Comparison of ENCODE assay signal across 8 cellular contexts in the genomic region with DNA sequence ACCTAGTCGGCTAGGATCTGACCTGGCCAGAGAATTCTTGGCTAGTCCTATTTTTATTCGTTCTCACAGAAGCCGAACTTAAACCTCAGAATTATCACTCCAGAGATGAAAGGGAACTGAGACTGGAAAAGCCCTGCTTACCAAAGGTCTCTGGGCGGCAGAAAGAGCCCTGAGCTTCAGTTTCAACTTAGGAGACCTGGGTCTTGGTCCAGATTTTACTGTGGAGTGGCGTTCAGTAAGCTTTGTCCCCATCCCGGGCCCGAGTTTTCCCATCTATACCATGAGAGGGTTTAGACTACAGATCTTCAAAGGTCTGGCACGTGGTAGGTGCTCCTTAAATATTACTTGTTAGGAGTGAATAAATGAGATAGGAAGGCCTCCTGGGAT. TPM values are rescaled to one million over a fixed set of nuclear protein-coding genes. Genes with fewer than 3 reads are reported as not detected.
A peak's percentile ranks its signal among the peaks of the same experiment; 100 is the strongest.
DNase-seq lines count a peak whose midpoint lies in the region; ATAC-seq, FAIRE-seq and TF ChIP-seq lines count a peak whose summit lies in the region.

No MANE protein-coding gene starts in this region.

- peaks cover 18% of the 10 kb centered on the region; the same call in 1 of the 2 replicates for H3F3A ChIP-seq in PC-9 (ENCODE audit: insufficient read depth, low read depth)

- CTCF ChIA-PET in PC-9 (lab: Charles Lee): interaction anchor here (0.6 to 1.0 kb wide), 3 partner anchors 60 to 258 kb away, joined by 3 to 9 read pairs (median 3); no protein-coding TSS in a partner anchor
- CTCF ChIA-PET in endothelial cell of umbilical vein (lab: Charles Lee): interaction anchor here (0.9 to 2.2 kb wide), 10 partner anchors 14 to 259 kb away, joined by 3 to 16 read pairs (median 4); a partner anchor contains a TSS

- H3K4me2 ChIP-seq in BLaER1 treated with 17β-estradiol and CSF1 and Interleukin-3, amounts not matched to agents 10 nM and 100 nM: peak overlapping the region; percentile 82 to 98 (median 89)
- H3K4me2 ChIP-seq in PC-9 (peak overlapping the region; percentile 84), endothelial cell of umbilical vein (ENCODE audit: insufficient read depth, low read length) (peak overlapping the region; percentile 96)

- TF ChIP-seq CTCF in PC-9 (conservative IDR thresholded peaks at IDR 0.05): no peak
- TF ChIP-seq CTCF in endothelial cell of umbilical vein (IDR thresholded peaks at IDR 0.05; ENCODE audit: extremely low read depth in 1 of 2, insufficient read depth in 1 of 2, low read depth in 1 of 2, low read length in 2 of 2): no peak
- TF ChIP-seq CTCF in neutrophil (IDR thresholded peaks at IDR 0.05): no peak

- no peaks in the 10 kb centered on the region for H3K9me1 ChIP-seq in endothelial cell of umbilical vein (replicated peaks; ENCODE audit: control insufficient read depth, extremely low read depth, insufficient read depth, low read length)

- peak; percentile 76 for FAIRE-seq in endothelial cell of umbilical vein (lab: Jason Lieb, UNC)

- H3K36me3 ChIP-seq in BLaER1 treated with 17β-estradiol and CSF1 and Interleukin-3, amounts not matched to agents 10 nM and 100 nM: peaks cover 3 to 16% (median 9%) of the 10 kb centered on the region in 11 experiments; a peak in 21 of 22 replicates
- H3K36me3 ChIP-seq in PC-9 (ENCODE audit: low read depth) (no peaks in the 10 kb centered on the region), endothelial cell of umbilical vein (ENCODE audit: control insufficient read depth in 2 of 2, extremely low read depth in 1 of 2, insufficient read depth in 2 of 2, low read length in 2 of 2) (no peaks in the 10 kb centered on the region), neutrophil (peaks cover 3% of the 10 kb centered on the region)

- peak overlapping the region; percentile 78 to 89 (median 84) for H3K4me3 ChIP-seq in BLaER1 treated with 17β-estradiol and CSF1 and Interleukin-3, amounts not matched to agents 10 nM and 100 nM
- H3K4me3 ChIP-seq in PC-9 (peak overlapping the region; percentile 77), endothelial cell of umbilical vein (replicated peaks in 1 of 3; ENCODE audit: insufficient read depth in 1 of 3, low read depth in 1 of 3, low read length in 3 of 3) (peak overlapping the region; percentile 52 to 74 (median 62)), neutrophil (ENCODE audit: low read depth in 1 of 2, low read length in 1 of 2) (peak overlapping the region; percentile 72 to 76)

- H4K20me1 ChIP-seq in BLaER1 treated with 17β-estradiol and CSF1 and Interleukin-3, amounts not matched to agents 10 nM and 100 nM: peaks cover 0 to 30% (median 0%) of the 10 kb centered on the region in 11 experiments; a peak in 4 of 22 replicates
- H4K20me1 ChIP-seq in PC-9 (ENCODE audit: insufficient read depth) (no peaks in the 10 kb centered on the region), endothelial cell of umbilical vein (replicated peaks; ENCODE audit: control insufficient read depth, extremely low read depth, insufficient read depth, low read length) (no peaks in the 10 kb centered on the region)

- peaks cover 40 to 54% (median 48%) of the 10 kb centered on the region in 10 experiments for H3K4me1 ChIP-seq in BLaER1 treated with 17β-estradiol and CSF1 and Interleukin-3, amounts not matched to agents 10 nM and 100 nM
- peaks cover 9% of the 10 kb centered on the region for H3K4me1 ChIP-seq in PC-9 (replicated peaks; ENCODE audit: insufficient read depth)
- peaks cover 9% of the 10 kb centered on the region for H3K4me1 ChIP-seq in endothelial cell of umbilical vein (ENCODE audit: control insufficient read depth, extremely low read depth, insufficient read depth, low read length)
- peaks cover 18 to 24% of the 10 kb centered on the region in 2 experiments for H3K4me1 ChIP-seq in neutrophil (ENCODE audit: control insufficient read depth in 1 of 2, insufficient read depth in 1 of 2, low read depth in 1 of 2, low read length in 1 of 2)

- peak; percentile 7 for ATAC-seq in GM21515 (IDR thresholded peaks at IDR 0.05; ENCODE audit: unreplicated experiment)

- POLR2A ChIA-PET in PC-9 (lab: Charles Lee; ENCODE audit: unreplicated experiment) (interaction anchor here (0.6 kb wide), 1 partner anchor 356 kb away, joined by 4 read pairs; no protein-coding TSS in a partner anchor), endothelial cell of umbilical vein (lab: Charles Lee) (no interaction called here)

- dilution Hi-C loops in endothelial cell of umbilical vein (cut with MboI; ENCODE audit: extremely low pct_ligation_motif_present, low sequenced_read_pairs): no loop called here

- BruUV-seq in PC-9 (replicated peaks; lab: Mats Ljungman, UMichigan) (no TSS peak), endothelial cell of umbilical vein (replicated peaks; lab: Mats Ljungman, UMichigan) (TSS peak; percentile 59)

- H3K27me3 ChIP-seq in BLaER1 treated with 17β-estradiol and CSF1 and Interleukin-3, amounts not matched to agents 10 nM and 100 nM: no peaks in the 10 kb centered on the region
- H3K27me3 ChIP-seq in PC-9 (ENCODE audit: insufficient read depth, low read depth) (no peaks in the 10 kb centered on the region), endothelial cell of umbilical vein (ENCODE audit: control insufficient read depth in 2 of 2, insufficient read depth in 2 of 2, low read length in 2 of 2) (no peaks in the 10 kb centered on the region), neutrophil (no peaks in the 10 kb centered on the region)

- H3K79me2 ChIP-seq in PC-9 (ENCODE audit: low read depth) (peaks cover 18% of the 10 kb centered on the region; the same call in 1 of the 2 replicates), endothelial cell of umbilical vein (ENCODE audit: control insufficient read depth, insufficient read depth, low read length) (no peaks in the 10 kb centered on the region)

- no peaks in the 10 kb centered on the region for H3K9me2 ChIP-seq in PC-9 (ENCODE audit: insufficient read depth)

- no peak for DNase-seq in PC-9
- no peak for DNase-seq in endothelial cell of umbilical vein (ENCODE audit: low read depth, low spot score)
- DNase-seq in iPS-NIHi11 (ENCODE audit: low spot score): no peak
- no peak for DNase-seq in T1000 (lab: John Stamatoyannopoulos, UW)
- DNase-seq in hippocampal formation (lab: John Stamatoyannopoulos, UW): no peak

- no peak for TF ChIP-seq POLR2A in endothelial cell of umbilical vein (IDR thresholded peaks at IDR 0.05; ENCODE audit: low read depth, low read length)

- intact Hi-C loops in PC-9 (cut with micrococcal nuclease; ENCODE audit: unreplicated experiment): loop anchor here (5.0 kb wide), 1 partner anchor 37 kb away; no protein-coding TSS in a partner anchor
- intact Hi-C loops in endothelial cell of umbilical vein (cut with micrococcal nuclease): no loop called here

- H3K27ac ChIP-seq in BLaER1 treated with 17β-estradiol and CSF1 and Interleukin-3, amounts not matched to agents 10 nM and 100 nM: peak overlapping the region; percentile 70 to 91 (median 88)
- H3K27ac ChIP-seq in PC-9: no peak overlapping the region
- peak overlapping the region; percentile 25 for H3K27ac ChIP-seq in endothelial cell of umbilical vein (ENCODE audit: insufficient read depth, low read depth, low read length)
- peak overlapping the region; percentile 83 for H3K27ac ChIP-seq in neutrophil

- peak overlapping the region; percentile 82 to 94 (median 89) for H3K9ac ChIP-seq in BLaER1 treated with 17β-estradiol and CSF1 and Interleukin-3, amounts not matched to agents 10 nM and 100 nM
- H3K9ac ChIP-seq in endothelial cell of umbilical vein (replicated peaks; ENCODE audit: extremely low read depth, insufficient read depth, low read length): peak overlapping the region; percentile 61

- H2AFZ ChIP-seq in PC-9 (peak overlapping the region; percentile 99), endothelial cell of umbilical vein (ENCODE audit: low read depth, low read length) (peak overlapping the region; percentile 77)

- no peaks in the 10 kb centered on the region for H3K9me3 ChIP-seq in BLaER1 treated with 17β-estradiol and CSF1 and Interleukin-3, amounts not matched to agents 10 nM and 100 nM (replicated peaks in 1 of 11)
- H3K9me3 ChIP-seq in PC-9 (ENCODE audit: insufficient read depth, low read depth): no peaks in the 10 kb centered on the region
- H3K9me3 ChIP-seq in endothelial cell of umbilical vein (replicated peaks; ENCODE audit: control insufficient read depth, insufficient read depth, low read length): no peaks in the 10 kb centered on the region
- no peaks in the 10 kb centered on the region for H3K9me3 ChIP-seq in neutrophil

TF ChIP-seq in endothelial cell of umbilical vein, 7 proteins besides CTCF, POLR2A, EP300 and RAD21 (continues in another document):
- no peak for TF ChIP-seq POLR2AphosphoS5 (IDR thresholded peaks at IDR 0.05; ENCODE audit: insufficient read depth, low read depth, low read length)

RNA-seq across cellular contexts. Expression of a gene that starts 0.5 kb away (rescaled TPM):
- total RNA-seq in PC-9 (2021) (9.9 and 11.8 TPM in 2 replicates), endothelial cell of umbilical vein (7.0 and 7.6 TPM in 2 replicates)
- 5.5 and 5.9 TPM in 2 replicates for polyA plus RNA-seq in endothelial cell of umbilical vein
- polyA plus RNA-seq in endothelial cell of umbilical vein (2011; cell fraction: cytosol; rRNA removed): 3.4 and 3.6 TPM in 2 replicates
- polyA plus RNA-seq in endothelial cell of umbilical vein (2011; cell fraction: nucleus; rRNA removed): 16.1 and 19.0 TPM in 2 replicates
- polyA plus RNA-seq in endothelial cell of umbilical vein (2012): 5.6 and 6.1 TPM in 2 replicates
- 21.2 and 21.9 TPM in 2 replicates for polyA minus RNA-seq in endothelial cell of umbilical vein
- 15.4 TPM for polyA minus RNA-seq in endothelial cell of umbilical vein (2011; cell fraction: cytosol; rRNA and poly(A)+ RNA removed)
- 16.5 and 19.2 TPM in 2 replicates for polyA minus RNA-seq in endothelial cell of umbilical vein (2011; cell fraction: nucleus; rRNA and poly(A)+ RNA removed)

RNA-seq across cellular contexts. Expression of a gene that starts 40.2 kb away (rescaled TPM):
- 122 and 175 TPM in 2 replicates for total RNA-seq in PC-9 (2021)
- total RNA-seq in endothelial cell of umbilical vein: 140 and 152 TPM in 2 replicates
- 82.8 and 88.9 TPM in 2 replicates for polyA plus RNA-seq in endothelial cell of umbilical vein
- polyA plus RNA-seq in endothelial cell of umbilical vein (2011; cell fraction: cytosol; rRNA removed): 87.1 and 95.7 TPM in 2 replicates
- polyA plus RNA-seq in endothelial cell of umbilical vein (2011; cell fraction: nucleus; rRNA removed): 46.3 and 75.5 TPM in 2 replicates
- polyA plus RNA-seq in endothelial cell of umbilical vein (2012): 118 and 131 TPM in 2 replicates
- polyA minus RNA-seq in endothelial cell of umbilical vein: 56.3 and 58.7 TPM in 2 replicates
- 45.9 TPM for polyA minus RNA-seq in endothelial cell of umbilical vein (2011; cell fraction: cytosol; rRNA and poly(A)+ RNA removed)
- polyA minus RNA-seq in endothelial cell of umbilical vein (2011; cell fraction: nucleus; rRNA and poly(A)+ RNA removed): 11.5 and 21.0 TPM in 2 replicates

RNA-seq across cellular contexts. Expression of a gene that starts 40.4 kb away (rescaled TPM):
- total RNA-seq in PC-9 (2021): 29.5 and 43.0 TPM in 2 replicates
- total RNA-seq in endothelial cell of umbilical vein: 11.2 and 28.6 TPM in 2 replicates
- 6.3 and 8.6 TPM in 2 replicates for polyA plus RNA-seq in endothelial cell of umbilical vein
- polyA plus RNA-seq in endothelial cell of umbilical vein (2011; cell fraction: cytosol; rRNA removed): 7.5 and 8.4 TPM in 2 replicates
- polyA plus RNA-seq in endothelial cell of umbilical vein (2011; cell fraction: nucleus; rRNA removed): 24.5 and 24.8 TPM in 2 replicates
- 6.4 and 6.6 TPM in 2 replicates for polyA plus RNA-seq in endothelial cell of umbilical vein (2012)
- 33.0 and 33.7 TPM in 2 replicates for polyA minus RNA-seq in endothelial cell of umbilical vein
- 9.2 TPM for polyA minus RNA-seq in endothelial cell of umbilical vein (2011; cell fraction: cytosol; rRNA and poly(A)+ RNA removed)
- 45.2 and 45.7 TPM in 2 replicates for polyA minus RNA-seq in endothelial cell of umbilical vein (2011; cell fraction: nucleus; rRNA and poly(A)+ RNA removed)
